1 cellular context compared by ENCODE assay signal in genomic region chr13:48037346-48038173, GRCh38.
TF ChIP-seq lines count a peak whose summit lies in the region.

NUDT15 (plus strand) TSS chr13:48037726; CDS start chr13:48037747, 21 bp downstream.

TF ChIP-seq in K562, 482 proteins besides CTCF, POLR2A, EP300 and RAD21 (continued from another document):
- TF ChIP-seq NKRF (IDR thresholded peaks at IDR 0.05; ENCODE audit: borderline replicate concordance) (peak; percentile 84), PML (IDR thresholded peaks at IDR 0.05; ENCODE audit: low read length) (peak; percentile 84), ZNF79 (CRISPR knock-in tag; IDR thresholded peaks at IDR 0.05; ENCODE audit: low read depth) (no peak), ZNF384 (IDR thresholded peaks at IDR 0.05; ENCODE audit: low read depth, low read length) (peak; percentile 9; the same call in 1 of the 2 replicates), RNF2 (IDR thresholded peaks at IDR 0.05) (peak; percentile 36), SAFB (IDR thresholded peaks at IDR 0.05; ENCODE audit: borderline replicate concordance, low read depth, low read length) (0 out of 2 replicates have a peak, but pooled peaks have one; percentile 36), ZNF24 (IDR thresholded peaks at IDR 0.05) (peak; percentile 61; the same call in 1 of the 2 replicates), TARDBP (IDR thresholded peaks at IDR 0.05) (peak; percentile 60; the same call in 1 of the 2 replicates), GABPB1 (CRISPR knock-in tag; IDR thresholded peaks at IDR 0.05) (peak; percentile 94), TEAD1 (CRISPR knock-in tag; IDR thresholded peaks at IDR 0.05) (peak in 1 of 2 experiments; percentile 55; a peak in 1 of 4 replicates), SIN3A (IDR thresholded peaks at IDR 0.05; ENCODE audit: borderline replicate concordance in 2 of 2, control insufficient read depth in 1 of 2, low read depth in 2 of 2, low read length in 2 of 2) (peak; percentile 73 to 77; a peak in 1 of 4 replicates), ASH1L (IDR thresholded peaks at IDR 0.05; ENCODE audit: borderline replicate concordance, low read depth, partially characterized antibody) (no peak), L3MBTL2 (IDR thresholded peaks at IDR 0.05) (peak; percentile 90), ETV5 (CRISPR knock-in tag; IDR thresholded peaks at IDR 0.05; ENCODE audit: low read depth) (peak; percentile 55; the same call in 1 of the 2 replicates), PYGO2 (tag; IDR thresholded peaks at IDR 0.05) (no peak), TSC22D4 (tag; IDR thresholded peaks at IDR 0.05) (no peak), ZZZ3 (IDR thresholded peaks at IDR 0.05) (peak; percentile 59; the same call in 1 of the 2 replicates), REST (CRISPR knock-in tag; IDR thresholded peaks at IDR 0.05; ENCODE audit: low read depth) (peak; percentile 69), SIN3B (IDR thresholded peaks at IDR 0.05; ENCODE audit: low read depth) (peak; percentile 55), RNF219 (CRISPR knock-in tag; IDR thresholded peaks at IDR 0.05) (no peak), POLR2AphosphoS2 (IDR thresholded peaks at IDR 0.05; ENCODE audit: low read length) (0 out of 2 replicates have a peak, but pooled peaks have one; percentile 75), SRSF9 (IDR thresholded peaks at IDR 0.05; ENCODE audit: borderline replicate concordance, low read depth, low read length) (no peak), NEUROD1 (IDR thresholded peaks at IDR 0.05; ENCODE audit: borderline replicate concordance, low read depth, low read length, partially characterized antibody) (peak; percentile 59), XRCC4 (IDR thresholded peaks at IDR 0.05; ENCODE audit: extremely low read depth, insufficient read depth, insufficient read length) (no peak), POLR2G (IDR thresholded peaks at IDR 0.05; ENCODE audit: low read depth, low read length) (peak; percentile 98), NCOR1 (IDR thresholded peaks at IDR 0.05) (peak; percentile 50; the same call in 1 of the 2 replicates), BRCA1 (IDR thresholded peaks at IDR 0.05) (no peak), BRCA1 (CRISPR knock-in tag; IDR thresholded peaks at IDR 0.05) (no peak), CSDE1 (IDR thresholded peaks at IDR 0.05) (peak in 1 of 2 experiments; percentile 57; a peak in 1 of 4 replicates), HINFP (tag; conservative IDR thresholded peaks at IDR 0.05; ENCODE audit: low read depth) (peak; percentile 77), HMGN3 (IDR thresholded peaks at IDR 0.05; ENCODE audit: borderline replicate concordance, extremely low read depth, insufficient read length, low read depth, low read length) (peak; percentile 40)
TF ChIP-seq in K562: peak in this region for 139.
